36 cellular contexts compared by ENCODE assay signal in the genomic region with DNA sequence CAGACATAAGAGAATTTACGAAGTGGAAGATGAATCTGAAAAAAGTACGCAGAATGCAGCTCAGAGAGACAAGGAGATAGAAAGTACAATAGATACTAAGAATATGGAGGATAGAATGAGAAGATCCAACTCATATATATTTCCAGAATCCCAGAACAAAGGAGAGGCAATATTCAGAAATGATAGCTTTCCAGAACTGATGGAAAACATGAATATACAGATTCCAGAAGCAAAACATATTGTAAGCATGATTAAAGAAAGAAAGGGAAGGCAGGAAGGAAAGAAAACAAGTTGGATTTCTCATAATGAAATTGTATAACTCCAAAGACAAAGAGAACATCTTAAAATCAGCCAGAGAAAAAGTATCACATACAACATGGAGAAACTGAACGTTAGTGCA. TPM values are rescaled to one million over a fixed set of nuclear protein-coding genes. Genes with fewer than 3 reads are reported as not detected.
"Had no signal": no experiment of that assay in that cellular context is flagged by ENCODE, and none has a peak within 500 bp of the region (broad histone marks: within the 10 kb centered on the region; RNA-seq: fewer than 3 reads in every experiment).

No MANE protein-coding gene starts in this region.

- H3K9me3 ChIP-seq: adrenal gland, body of pancreas, breast epithelium had no signal

- H3K4me1 ChIP-seq: adrenal gland, body of pancreas, breast epithelium had no signal

- H3K27ac Mint-ChIP-seq: activated B cell treated with CpG ODN at 0.5 μM for 24 hours; activated CD4-positive, alpha-beta memory T cell treated with anti-CD3 and anti-CD28 coated beads for 36 hours; activated CD4-positive, alpha-beta T cell treated with anti-CD3 and anti-CD28 coated beads, Interleukin-2, amount 10 ng/mL, durations not matched to agents 24 days and 14 days; activated CD8-positive, alpha-beta T cell treated with anti-CD3 and anti-CD28 coated beads for 36 hours; activated naive CD4-positive, alpha-beta T cell treated with anti-CD3 and anti-CD28 coated beads for 36 hours; activated naive CD4-positive, alpha-beta T cell treated with anti-CD3 and anti-CD28 coated beads, Interleukin-2, amount 50 U/mL, for 72 hours; activated naive CD8-positive, alpha-beta T cell treated with anti-CD3 and anti-CD28 coated beads for 36 hours; activated T-cell treated with anti-CD3 and anti-CD28 coated beads, Interleukin-2, amount 50 U/mL, for 72 hours; activated T-helper 1 cell treated with anti-CD3 and anti-CD28 coated beads, Interleukin-12 subunit alpha, Interleukin-12 subunit beta, Interleukin-2, Interleukin-4 antibody, amounts not matched to agents 30 ng/mL and 10 ng/mL and 1 ng/mL, durations not matched to agents 14 hours and 24 hours and 36 hours; activated T-helper 17 cell treated with anti-CD3 and anti-CD28 coated beads, Interleukin-2, amount 50 U/mL, for 72 hours; T-helper 1 cell treated with Interleukin-12 subunit alpha and Interleukin-12 subunit beta and Interleukin-4 antibody, amounts not matched to agents 30 μg/mL and 1 μg/mL, for 36 hours; T-helper 2 cell treated with Interferon-gamma antibody and Interleukin-4, amounts not matched to agents 5 μg/mL and 100 μg/mL, for 36 hours had no signal

- ATAC-seq: activated CD8-positive, alpha-beta T cell treated with anti-CD3 and anti-CD28 coated beads for 36 hours; activated naive CD4-positive, alpha-beta T cell treated with anti-CD3 and anti-CD28 coated beads, Interleukin-2, amount 50 U/mL, for 72 hours; activated T-cell treated with anti-CD3 and anti-CD28 coated beads, Interleukin-2, amount 50 U/mL, for 4 hours; activated T-cell treated with anti-CD3 and anti-CD28 coated beads, Interleukin-2, amount 50 U/mL, for 72 hours; activated T-helper 17 cell treated with anti-CD3 and anti-CD28 coated beads, Interleukin-2, amount 50 U/mL, for 72 hours; body of pancreas had no signal

- H3K27me3 ChIP-seq: adrenal gland, body of pancreas, brain microvascular endothelial cell, breast epithelium had no signal

- H3K27me3 Mint-ChIP-seq: activated B cell treated with CpG ODN at 0.5 μM for 24 hours; activated CD4-positive, alpha-beta memory T cell treated with anti-CD3 and anti-CD28 coated beads for 36 hours; activated CD4-positive, alpha-beta T cell treated with anti-CD3 and anti-CD28 coated beads, Interleukin-2, amount 10 ng/mL, durations not matched to agents 24 days and 14 days; activated CD8-positive, alpha-beta T cell treated with anti-CD3 and anti-CD28 coated beads for 36 hours; activated naive CD8-positive, alpha-beta T cell treated with anti-CD3 and anti-CD28 coated beads for 36 hours; activated T-helper 17 cell treated with anti-CD3 and anti-CD28 coated beads, Interleukin-2, amount 50 U/mL, for 72 hours had no signal

- H3K4me3 Mint-ChIP-seq: activated B cell treated with CpG ODN at 0.5 μM for 24 hours; activated CD4-positive, alpha-beta memory T cell treated with anti-CD3 and anti-CD28 coated beads for 36 hours; activated CD4-positive, alpha-beta T cell treated with anti-CD3 and anti-CD28 coated beads, Interleukin-2, amount 10 ng/mL, durations not matched to agents 24 days and 14 days; activated CD8-positive, alpha-beta T cell treated with anti-CD3 and anti-CD28 coated beads for 36 hours; activated naive CD4-positive, alpha-beta T cell treated with anti-CD3 and anti-CD28 coated beads for 36 hours; activated naive CD8-positive, alpha-beta T cell treated with anti-CD3 and anti-CD28 coated beads for 36 hours; activated T-cell treated with anti-CD3 and anti-CD28 coated beads, Interleukin-2, amount 50 U/mL, for 4 hours; activated T-cell treated with anti-CD3 and anti-CD28 coated beads, Interleukin-2, amount 50 U/mL, for 72 hours; activated T-helper 1 cell treated with anti-CD3 and anti-CD28 coated beads, Interleukin-12 subunit alpha, Interleukin-12 subunit beta, Interleukin-2, Interleukin-4 antibody, amounts not matched to agents 30 ng/mL and 10 ng/mL and 1 ng/mL, durations not matched to agents 14 hours and 24 hours and 36 hours; activated T-helper 17 cell treated with anti-CD3 and anti-CD28 coated beads, Interleukin-2, amount 50 U/mL, for 72 hours; T-helper 1 cell treated with Interleukin-12 subunit alpha and Interleukin-12 subunit beta and Interleukin-4 antibody, amounts not matched to agents 30 μg/mL and 1 μg/mL, for 36 hours; T-helper 2 cell treated with Interferon-gamma antibody and Interleukin-4, amounts not matched to agents 5 μg/mL and 100 μg/mL, for 36 hours had no signal

- H3K36me3 Mint-ChIP-seq: activated naive CD4-positive, alpha-beta T cell treated with anti-CD3 and anti-CD28 coated beads, Interleukin-2, amount 50 U/mL, for 72 hours had no signal

- H3K4me3 ChIP-seq: adrenal gland, body of pancreas, breast epithelium had no signal

- H3K9me3 Mint-ChIP-seq: activated CD4-positive, alpha-beta memory T cell treated with anti-CD3 and anti-CD28 coated beads for 36 hours; activated CD4-positive, alpha-beta T cell treated with anti-CD3 and anti-CD28 coated beads, Interleukin-2, amount 10 ng/mL, durations not matched to agents 24 days and 14 days; activated CD8-positive, alpha-beta T cell treated with anti-CD3 and anti-CD28 coated beads for 36 hours; activated naive CD4-positive, alpha-beta T cell treated with anti-CD3 and anti-CD28 coated beads, Interleukin-2, amount 50 U/mL, for 72 hours; activated naive CD8-positive, alpha-beta T cell treated with anti-CD3 and anti-CD28 coated beads for 36 hours; activated T-cell treated with anti-CD3 and anti-CD28 coated beads, Interleukin-2, amount 50 U/mL, for 4 hours; activated T-helper 17 cell treated with anti-CD3 and anti-CD28 coated beads, Interleukin-2, amount 50 U/mL, for 72 hours had no signal

- FAIRE-seq: astrocyte, TTC549 had no signal

- H3K4me1 Mint-ChIP-seq: activated B cell treated with CpG ODN at 0.5 μM for 24 hours; activated CD4-positive, alpha-beta T cell treated with anti-CD3 and anti-CD28 coated beads, Interleukin-2, amount 10 ng/mL, durations not matched to agents 24 days and 14 days; activated naive CD8-positive, alpha-beta T cell treated with anti-CD3 and anti-CD28 coated beads for 36 hours; activated T-helper 17 cell treated with anti-CD3 and anti-CD28 coated beads, Interleukin-2, amount 50 U/mL, for 72 hours had no signal

- H3K36me3 ChIP-seq: brain microvascular endothelial cell, breast epithelium had no signal

- DNase-seq: activated B cell treated with CpG ODN at 0.5 μM for 24 hours; activated CD4-positive, alpha-beta memory T cell treated with anti-CD3 and anti-CD28 coated beads for 36 hours; activated CD4-positive, alpha-beta T cell treated with anti-CD3 and anti-CD28 coated beads for 4 hours; activated CD4-positive, alpha-beta T cell treated with anti-CD3 and anti-CD28 coated beads, Interleukin-2, amount 10 ng/mL, durations not matched to agents 24 days and 14 days; activated CD4-positive, alpha-beta T cell treated with anti-CD3 and anti-CD28 coated beads, Interleukin-2, amount 50 U/mL, for 1 hour; activated CD4-positive, alpha-beta T cell treated with anti-CD3 and anti-CD28 coated beads, Interleukin-2, amount 50 U/mL, for 4 hours; activated CD4-positive, CD25-positive, alpha-beta regulatory T cell treated with anti-CD3 and anti-CD28 coated beads, Interleukin-2, amount 50 U/mL, for 72 hours; activated CD8-positive, alpha-beta memory T cell treated with anti-CD3 and anti-CD28 coated beads, Interleukin-2, amount 50 U/mL, for 4 hours; activated CD8-positive, alpha-beta T cell treated with anti-CD3 and anti-CD28 coated beads for 36 hours; activated effector memory CD4-positive, alpha-beta T cell treated with anti-CD3 and anti-CD28 coated beads, Interleukin-2, amount 50 U/mL, for 16 hours; activated gamma-delta T cell treated with Interleukin-2 at 50 U/mL for 16 hours; activated naive CD4-positive, alpha-beta T cell; activated naive CD4-positive, alpha-beta T cell treated with anti-CD3 and anti-CD28 coated beads for 36 hours; activated naive CD4-positive, alpha-beta T cell treated with anti-CD3 and anti-CD28 coated beads, Interleukin-2, amount 50 U/mL, for 16 hours; activated naive CD8-positive, alpha-beta T cell treated with anti-CD3 and anti-CD28 coated beads for 36 hours; activated T-cell treated with anti-CD3 and anti-CD28 coated beads for 4 hours; activated T-cell treated with anti-CD3 and anti-CD28 coated beads, Interleukin-2, amount 50 U/mL, for 1 hour; activated T-cell treated with anti-CD3 and anti-CD28 coated beads, Interleukin-2, amount 50 U/mL, for 4 hours; activated T-cell treated with anti-CD3 and anti-CD28 coated beads, Interleukin-2, amount 50 U/mL, for 72 hours; adrenal gland; amniotic stem cell; aorta; body of pancreas; brain microvascular endothelial cell; central memory CD4-positive, alpha-beta T cell; T-helper 2 cell; T-helper 9 cell had no signal

- H3K27ac ChIP-seq: adrenal gland, body of pancreas, brain microvascular endothelial cell, breast epithelium, VCaP had no signal

RNA-seq across cellular contexts. Expression of a gene that starts 22.9 kb away (rescaled TPM):
- polyA plus RNA-seq: adrenal gland, aorta had no signal
